In the genomic region with DNA sequence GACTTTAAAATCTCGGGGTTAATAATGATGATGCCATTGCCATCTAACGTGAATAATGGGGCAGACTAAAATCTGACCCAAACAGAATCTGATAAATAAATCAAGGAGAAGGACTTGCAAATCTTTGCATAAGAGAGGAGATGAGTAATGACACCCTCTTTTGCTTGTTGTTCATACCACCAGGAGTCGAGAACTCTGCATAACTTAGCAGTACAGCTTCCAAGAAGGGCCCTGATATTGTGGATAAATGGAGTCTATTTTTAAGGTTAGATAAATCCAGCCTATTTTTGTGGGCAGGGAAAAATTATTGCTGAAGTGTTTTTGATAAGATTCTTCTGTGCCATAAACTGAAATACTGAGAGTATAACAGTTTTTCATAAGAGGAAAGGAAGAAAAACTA, we compare ENCODE assay signal across 1 cellular context.
TF ChIP-seq lines count a peak whose summit lies in the region.

No MANE protein-coding gene starts in this region.

TF ChIP-seq in GM23338, 12 proteins besides CTCF, POLR2A, EP300 and RAD21:
- TF ChIP-seq ZNF462 (CRISPR knock-in tag; IDR thresholded peaks at IDR 0.05) (no peak), ETS1 (IDR thresholded peaks at IDR 0.05) (no peak), POLR2AphosphoS5 (IDR thresholded peaks at IDR 0.05; ENCODE audit: low read depth) (no peak), EZH2phosphoT487 (IDR thresholded peaks at IDR 0.05; ENCODE audit: unreplicated experiment) (no peak), ZNF331 (CRISPR knock-in tag; IDR thresholded peaks at IDR 0.05; ENCODE audit: low read depth) (no peak), EZH2 (IDR thresholded peaks at IDR 0.05; ENCODE audit: low read depth, unreplicated experiment) (no peak), STAT1 (IDR thresholded peaks at IDR 0.05; ENCODE audit: unreplicated experiment) (no peak), CREB1 (CRISPR knock-in tag; IDR thresholded peaks at IDR 0.05; ENCODE audit: low read depth) (no peak)
- TF ChIP-seq, protein P1, sequence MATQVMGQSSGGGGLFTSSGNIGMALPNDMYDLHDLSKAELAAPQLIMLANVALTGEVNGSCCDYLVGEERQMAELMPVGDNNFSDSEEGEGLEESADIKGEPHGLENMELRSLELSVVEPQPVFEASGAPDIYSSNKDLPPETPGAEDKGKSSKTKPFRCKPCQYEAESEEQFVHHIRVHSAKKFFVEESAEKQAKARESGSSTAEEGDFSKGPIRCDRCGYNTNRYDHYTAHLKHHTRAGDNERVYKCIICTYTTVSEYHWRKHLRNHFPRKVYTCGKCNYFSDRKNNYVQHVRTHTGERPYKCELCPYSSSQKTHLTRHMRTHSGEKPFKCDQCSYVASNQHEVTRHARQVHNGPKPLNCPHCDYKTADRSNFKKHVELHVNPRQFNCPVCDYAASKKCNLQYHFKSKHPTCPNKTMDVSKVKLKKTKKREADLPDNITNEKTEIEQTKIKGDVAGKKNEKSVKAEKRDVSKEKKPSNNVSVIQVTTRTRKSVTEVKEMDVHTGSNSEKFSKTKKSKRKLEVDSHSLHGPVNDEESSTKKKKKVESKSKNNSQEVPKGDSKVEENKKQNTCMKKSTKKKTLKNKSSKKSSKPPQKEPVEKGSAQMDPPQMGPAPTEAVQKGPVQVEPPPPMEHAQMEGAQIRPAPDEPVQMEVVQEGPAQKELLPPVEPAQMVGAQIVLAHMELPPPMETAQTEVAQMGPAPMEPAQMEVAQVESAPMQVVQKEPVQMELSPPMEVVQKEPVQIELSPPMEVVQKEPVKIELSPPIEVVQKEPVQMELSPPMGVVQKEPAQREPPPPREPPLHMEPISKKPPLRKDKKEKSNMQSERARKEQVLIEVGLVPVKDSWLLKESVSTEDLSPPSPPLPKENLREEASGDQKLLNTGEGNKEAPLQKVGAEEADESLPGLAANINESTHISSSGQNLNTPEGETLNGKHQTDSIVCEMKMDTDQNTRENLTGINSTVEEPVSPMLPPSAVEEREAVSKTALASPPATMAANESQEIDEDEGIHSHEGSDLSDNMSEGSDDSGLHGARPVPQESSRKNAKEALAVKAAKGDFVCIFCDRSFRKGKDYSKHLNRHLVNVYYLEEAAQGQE (IDR thresholded peaks at IDR 0.05; ENCODE audit: unreplicated experiment), result no peak
